ENCODE assay signal across 18 cellular contexts in the genomic region with DNA sequence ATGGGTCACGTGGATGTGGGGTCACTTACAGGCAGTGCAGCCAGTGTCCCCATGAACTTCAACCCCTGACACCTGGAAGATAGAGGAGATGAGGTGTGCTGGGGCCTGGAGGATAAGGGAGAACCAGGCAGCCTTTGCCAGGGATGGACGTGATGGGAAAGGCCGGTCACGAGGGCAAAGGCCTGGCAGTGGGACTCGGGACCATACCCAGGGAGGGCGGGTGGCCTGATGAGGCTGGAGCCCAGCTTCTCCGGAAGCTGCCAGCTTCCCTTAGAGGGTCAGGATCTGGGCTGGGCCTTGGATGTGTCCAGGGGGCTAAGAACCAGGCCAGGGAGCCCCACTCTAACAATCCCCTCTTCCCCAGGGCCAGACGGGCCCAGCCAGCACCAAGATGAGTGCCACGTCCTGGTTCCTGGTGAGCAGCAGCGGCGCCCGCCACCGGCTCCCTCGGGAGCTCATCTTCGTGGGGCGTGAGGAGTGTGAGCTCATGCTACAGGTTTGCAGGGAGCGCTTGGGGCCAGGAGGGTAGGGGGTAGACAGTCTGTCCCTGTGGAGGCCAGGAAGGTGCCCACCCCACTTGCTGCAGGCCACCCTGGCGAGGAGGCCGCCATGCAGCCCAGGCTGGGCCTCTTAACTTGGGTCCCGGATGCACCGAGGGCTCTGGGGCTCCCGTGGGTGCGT. TPM values are rescaled to one million over a fixed set of nuclear protein-coding genes. Genes with fewer than 3 reads are reported as not detected.
"Had no signal": no experiment of that assay in that cellular context is flagged by ENCODE, and none has a peak within 500 bp of the region (broad histone marks: within the 10 kb centered on the region; RNA-seq: fewer than 3 reads in every experiment).

No MANE protein-coding gene starts in this region.

- H3K27me3 ChIP-seq: ascending aorta, colonic mucosa, suprapubic skin had no signal

- H3K4me3 Mint-ChIP-seq: WTC11 had no signal

- ATAC-seq: effector memory CD8-positive, alpha-beta T cell; gastrocnemius medialis; left ventricle myocardium superior; stimulated activated naive CD8-positive, alpha-beta T cell treated with anti-CD3 and anti-CD28 coated beads, Interleukin-15, Interleukin-2, amounts not matched to agents 100 U/mL and 50 U/mL, for 24 hours; WTC11 had no signal

- H3K9me3 ChIP-seq: ascending aorta, colonic mucosa, gastrocnemius medialis, suprapubic skin, upper lobe of left lung had no signal

- H3K4me3 ChIP-seq: cardiac muscle cell, colonic mucosa, gastrocnemius medialis, suprapubic skin, upper lobe of left lung had no signal

- H3K36me3 ChIP-seq: cardiac muscle cell, colonic mucosa had no signal

- H3K27ac ChIP-seq: ascending aorta, cardiac muscle cell, colonic mucosa, epithelial cell of prostate, gastrocnemius medialis, suprapubic skin, upper lobe of left lung had no signal

- H3K27ac Mint-ChIP-seq: effector memory CD8-positive, alpha-beta T cell; WTC11 had no signal

- H3K4me1 Mint-ChIP-seq: neural crest cell had no signal

- DNase-seq: activated CD4-positive, alpha-beta T cell treated with anti-CD3 and anti-CD28 coated beads for 48 hours; activated T-cell treated with anti-CD3 and anti-CD28 coated beads for 4 hours; colonic mucosa; effector memory CD8-positive, alpha-beta T cell; gastrocnemius medialis; left ventricle myocardium superior; stimulated activated CD4-positive, alpha-beta T cell treated with anti-CD3 and anti-CD28 coated beads, Interleukin-4, amount 100 ng/mL, for 1 hour; stimulated activated CD8-positive, alpha-beta memory T cell treated with anti-CD3 and anti-CD28 coated beads, Interleukin-4, amount 100 ng/mL, for 48 hours; stimulated activated naive CD8-positive, alpha-beta T cell treated with anti-CD3 and anti-CD28 coated beads, Interleukin-15, Interleukin-2, amounts not matched to agents 100 U/mL and 50 U/mL, for 24 hours had no signal

- H3K9me3 Mint-ChIP-seq: effector memory CD8-positive, alpha-beta T cell; neural crest cell; WTC11 had no signal

- FAIRE-seq: keratinocyte had no signal

RNA-seq across cellular contexts. Expression of a gene that starts 56.5 kb away (rescaled TPM):
- total RNA-seq: ascending aorta, gastrocnemius medialis, SK-MEL-5 had no signal
- polyA plus RNA-seq: keratinocyte had no signal
